Comparison of ENCODE assay signal across 8 cellular contexts in genomic region chr1:1115136-1115829, GRCh38. TPM values are rescaled to one million over a fixed set of nuclear protein-coding genes. Genes with fewer than 3 reads are reported as not detected.
DNase-seq lines count a peak whose midpoint lies in the region; ATAC-seq and TF ChIP-seq lines count a peak whose summit lies in the region.

No MANE protein-coding gene starts in this region.

- peak overlapping the region; percentile 76 to 94 (median 83) for H3K4me3 ChIP-seq in mammary epithelial cell (replicated peaks in 1 of 3; ENCODE audit: insufficient read depth in 1 of 3, low read depth in 2 of 3, low read length in 3 of 3)
- peak overlapping the region; percentile 90 to 95 for H3K4me3 ChIP-seq in aorta (ENCODE audit: low read length in 2 of 2)

- dilution Hi-C loops in mammary epithelial cell (cut with HindIII; ENCODE audit: low sequenced_read_pairs) = no loop called here

- H3K36me3 Mint-ChIP-seq in mesothelial cell of epicardium = peaks cover 16% of the 10 kb centered on the region

- in situ Hi-C loops in mammary epithelial cell (cut with MboI; ENCODE audit: low sequenced_read_pairs in 2 of 2) = no loop called here

- peak overlapping the region; percentile 88 for H2AFZ ChIP-seq in mammary epithelial cell (ENCODE audit: low read depth, low read length)

- H3K9ac ChIP-seq in mammary epithelial cell (ENCODE audit: insufficient read depth, low read length) = peak overlapping the region; percentile 48

- H3K9me3 Mint-ChIP-seq in mesothelial cell of epicardium = peaks cover 5% of the 10 kb centered on the region

- H3K36me3 ChIP-seq in mammary epithelial cell (ENCODE audit: insufficient read depth, low read length) (no peaks in the 10 kb centered on the region), aorta (ENCODE audit: control insufficient read depth in 1 of 2, insufficient read depth in 2 of 2, low read length in 1 of 2) (no peaks in the 10 kb centered on the region)

- H3K4me1 Mint-ChIP-seq in mesothelial cell of epicardium = peaks cover 9% of the 10 kb centered on the region

- no peak for TF ChIP-seq CTCF in mammary epithelial cell (conservative IDR thresholded peaks at IDR 0.05 in 1 of 2, IDR thresholded peaks at IDR 0.05 in 1 of 2; ENCODE audit: extremely low read depth in 1 of 2, insufficient read depth in 1 of 2, low read depth in 1 of 2, low read length in 2 of 2)
- TF ChIP-seq CTCF in mesothelial cell of epicardium (IDR thresholded peaks at IDR 0.05; ENCODE audit: unreplicated experiment) = no peak

- DNase-seq in Right ventricle myocardium superior (peak; percentile 34), left ventricle myocardium superior (no peak), mammary epithelial cell (peak; percentile 8), mesothelial cell of epicardium (ENCODE audit: low spot score in 2 of 2, unreplicated experiment in 2 of 2) (peak in 1 of 2 experiments; percentile 13), aorta (no peak), AG08395 (ENCODE audit: low spot score) (no peak), SIG-M5 treated with dmso at 0.1 percent for 504 hours (lab: John Stamatoyannopoulos, UW; ENCODE audit: unreplicated experiment) (no peak)

- peak overlapping the region; percentile 73 for H3K27ac Mint-ChIP-seq in mesothelial cell of epicardium

- no peaks in the 10 kb centered on the region for H4K20me1 ChIP-seq in mammary epithelial cell (ENCODE audit: insufficient read depth, low read length)

- peak overlapping the region; percentile 86 for H3K4me2 ChIP-seq in mammary epithelial cell (ENCODE audit: insufficient read depth, low read depth, low read length)

- peaks cover 33% of the 10 kb centered on the region for H3K27me3 Mint-ChIP-seq in mesothelial cell of epicardium (ENCODE audit: low read depth)

- BruUV-seq in mammary epithelial cell (replicated peaks; lab: Mats Ljungman, UMichigan) = no TSS peak

- CTCF ChIA-PET in mammary epithelial cell (lab: Charles Lee; ENCODE audit: low non-redundant PET) = no interaction called here

- peaks cover 3% of the 10 kb centered on the region for H3K9me3 ChIP-seq in mammary epithelial cell (replicated peaks; ENCODE audit: insufficient read depth, low read length)
- no peaks in the 10 kb centered on the region for H3K9me3 ChIP-seq in aorta (ENCODE audit: control insufficient read depth, low read length)

- intact Hi-C loops in Right ventricle myocardium superior (cut with DNase I) = no loop called here
- intact Hi-C loops in left ventricle myocardium superior (cut with micrococcal nuclease) = no loop called here
- intact Hi-C loops in mammary epithelial cell (cut with micrococcal nuclease) = loop anchor here (5.0 to 10.0 kb wide), 2 partner anchors 53 to 100 kb away; partner anchors contain the start of gene ISG15
- intact Hi-C loops in aorta (cut with DNase I) = loop anchor here in 1 of 2 donors (5.0 kb wide), 1 partner anchor 117 kb away; the partner anchor contains the start of genes B3GALT6 and SDF4

- H3K4me1 ChIP-seq in mammary epithelial cell (ENCODE audit: insufficient read depth, low read length) (no peaks in the 10 kb centered on the region), aorta (ENCODE audit: control insufficient read depth in 1 of 2, insufficient read depth in 2 of 2, low read length in 2 of 2) (no peaks in the 10 kb centered on the region)

- H3K27me3 ChIP-seq in mammary epithelial cell (ENCODE audit: insufficient read depth, low read length) (peaks cover 2% of the 10 kb centered on the region), aorta (ENCODE audit: control insufficient read depth in 1 of 2, insufficient read depth in 2 of 2, low read length in 1 of 2) (no peaks in the 10 kb centered on the region)

- peaks cover 43% of the 10 kb centered on the region for H3K79me2 ChIP-seq in mammary epithelial cell (ENCODE audit: insufficient read depth, low read length)

- peak overlapping the region; percentile 78 for H3K4me3 Mint-ChIP-seq in mesothelial cell of epicardium

- ATAC-seq in Right ventricle myocardium superior (ENCODE audit: poor library complexity) (no peak), left ventricle myocardium superior (no peak), aorta (ENCODE audit: low FRiP score) (no peak), GM19452 (IDR thresholded peaks at IDR 0.05; ENCODE audit: unreplicated experiment) (no peak)

- 6% methylated on average over 8 of the region's 45 CpGs for WGBS in mammary epithelial cell (ENCODE audit: low coverage, missing lambda C conversion rate)
- 5% methylated on average over 35 to 45 of the region's 45 CpGs for WGBS in aorta, 2 donors

- no peak overlapping the region for H3K27ac ChIP-seq in mammary epithelial cell (ENCODE audit: insufficient read depth, low read depth, low read length)
- no peak overlapping the region for H3K27ac ChIP-seq in aorta (ENCODE audit: low read depth in 1 of 2, low read length in 2 of 2)

RNA-seq across cellular contexts. Expression of gene C1orf159, which starts 0.6 kb away (rescaled TPM):
- total RNA-seq in Right ventricle myocardium superior = 2.4 TPM
- total RNA-seq in left ventricle myocardium superior = 4.0 TPM
- total RNA-seq in mammary epithelial cell = 10 to 100 TPM in 1 of 2 donors, 1 to 10 TPM in 1; 9.5 to 23.8 TPM
- polyA plus RNA-seq in mammary epithelial cell = 11.6 TPM
- polyA minus RNA-seq in mammary epithelial cell = 0.88 TPM
- 28.4 to 32.8 TPM (median 31.8 TPM) in 3 replicates for total RNA-seq in mesothelial cell of epicardium
- 10 to 100 TPM in 1 of 2 donors, 1 to 10 TPM in 1; 9.3 to 13.6 TPM for total RNA-seq in aorta
- 10 to 100 TPM in 1 of 2 donors, 1 to 10 TPM in 1; 4.0 to 35.4 TPM for polyA plus RNA-seq in aorta

RNA-seq across cellular contexts. Expression of gene RNF223, which starts 41.2 kb away (rescaled TPM):
- total RNA-seq in Right ventricle myocardium superior = not detected
- total RNA-seq in left ventricle myocardium superior = not detected
- under 1 TPM in 1 of 2 donors, not detected in 1; 0.17 TPM for total RNA-seq in mammary epithelial cell
- polyA plus RNA-seq in mammary epithelial cell = 0.06 TPM
- polyA minus RNA-seq in mammary epithelial cell = not detected
- 0.27 to 0.57 TPM (median 0.40 TPM) in 3 replicates for total RNA-seq in mesothelial cell of epicardium
- total RNA-seq in aorta = not detected
- polyA plus RNA-seq in aorta = not detected

RNA-seq across cellular contexts. Expression of gene TTLL10, which starts 58.4 kb away (rescaled TPM):
- total RNA-seq in Right ventricle myocardium superior (0.22 TPM), left ventricle myocardium superior (not detected), mammary epithelial cell (not detected), mesothelial cell of epicardium (0.32 to 0.47 TPM in 2 of 3 replicates, not detected in the other), aorta (under 1 TPM in 1 of 2 donors, not detected in 1; 0.15 TPM)
- polyA plus RNA-seq in mammary epithelial cell (not detected), aorta (not detected)
- not detected for polyA minus RNA-seq in mammary epithelial cell

Comparison
In these comparisons a context has a peak if more than half of its experiments do, and no peak if none do; other contexts are left out.
1. DNase-seq: peak in Right ventricle myocardium superior (single experiment) and mammary epithelial cell (single experiment); none in left ventricle myocardium superior (single experiment), aorta (0 of 2), AG08395 (single experiment) and SIG-M5 treated with dmso at 0.1 percent for 504 hours (single experiment).